1 cellular context compared by ENCODE assay signal in genomic region chr6:69732640-69733039, GRCh38.
TF ChIP-seq lines count a peak whose summit lies in the region.

No MANE protein-coding gene starts in this region.

TF ChIP-seq in GM23338, 12 proteins besides CTCF, POLR2A, EP300 and RAD21 (continued from another document):
- no peak for TF ChIP-seq REST (IDR thresholded peaks at IDR 0.05; ENCODE audit: unreplicated experiment)
- TF ChIP-seq NANOG (IDR thresholded peaks at IDR 0.05; ENCODE audit: borderline replicate concordance) = no peak
- no peak for TF ChIP-seq EZH2phosphoT487 (IDR thresholded peaks at IDR 0.05; ENCODE audit: unreplicated experiment)
- TF ChIP-seq ETS1 (IDR thresholded peaks at IDR 0.05) = no peak
